ENCODE assay signal across 11 cellular contexts in the genomic region with DNA sequence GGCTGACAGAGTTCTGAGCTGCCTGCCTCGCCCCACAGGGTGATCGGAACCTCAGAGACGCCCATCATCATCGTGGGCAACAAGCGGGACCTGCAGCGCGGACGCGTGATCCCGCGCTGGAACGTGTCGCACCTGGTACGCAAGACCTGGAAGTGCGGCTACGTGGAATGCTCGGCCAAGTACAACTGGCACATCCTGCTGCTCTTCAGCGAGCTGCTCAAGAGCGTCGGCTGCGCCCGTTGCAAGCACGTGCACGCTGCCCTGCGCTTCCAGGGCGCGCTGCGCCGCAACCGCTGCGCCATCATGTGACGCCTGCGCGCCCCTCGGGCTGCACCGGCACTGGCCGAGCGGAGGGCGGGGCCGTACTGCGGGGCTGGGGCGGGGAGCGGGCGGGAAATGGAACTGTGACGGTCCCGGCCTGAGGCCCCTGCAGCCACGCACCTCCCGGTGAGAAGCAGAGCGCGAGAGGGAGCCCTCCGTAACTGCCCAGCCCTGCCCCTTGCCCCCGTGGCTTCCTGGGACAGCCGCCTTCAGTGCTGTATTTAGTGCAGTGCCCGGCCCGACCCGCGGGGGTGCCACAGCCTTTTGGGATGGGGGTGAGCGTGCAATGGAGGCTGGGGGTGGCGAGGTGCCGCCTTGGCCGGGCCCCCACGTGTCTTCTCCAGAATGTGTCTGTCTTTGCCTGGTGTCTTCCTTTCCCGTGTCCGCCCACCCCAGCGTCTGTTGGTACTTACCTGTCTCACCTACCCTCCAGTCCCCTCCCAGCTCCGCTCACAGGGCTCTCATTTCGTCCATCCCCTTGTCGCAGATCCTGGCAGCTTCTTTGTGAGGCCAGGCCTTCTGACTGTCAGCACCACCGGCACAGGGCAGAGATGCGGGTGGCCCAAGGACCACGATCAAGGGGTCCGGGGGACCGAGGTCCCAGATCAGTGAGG. TPM values are rescaled to one million over a fixed set of nuclear protein-coding genes. Genes with fewer than 3 reads are reported as not detected.
DNase-seq lines count a peak whose midpoint lies in the region; ATAC-seq lines count a peak whose summit lies in the region.
"Had no signal": no experiment of that assay in that cellular context is flagged by ENCODE, and none has a peak within 500 bp of the region (broad histone marks: within the 10 kb centered on the region; RNA-seq: fewer than 3 reads in every experiment).

No MANE protein-coding gene starts in this region.

- H3K4me1 Mint-ChIP-seq in activated CD8-positive, alpha-beta T cell treated with anti-CD3 and anti-CD28 coated beads, Interleukin-2, amount 10 ng/mL, durations not matched to agents 7 days and 5 days (ENCODE audit: low read depth): peaks cover 7% of the 10 kb centered on the region
- peaks cover 7% of the 10 kb centered on the region for H3K4me1 Mint-ChIP-seq in stimulated activated effector memory CD8-positive, alpha-beta T cell treated with anti-CD3 and anti-CD28 coated beads, Interleukin-12 subunit alpha, Interleukin-12 subunit beta, amount 100 ng/mL, for 72 hours

- peaks cover 2% of the 10 kb centered on the region for H3K4me1 ChIP-seq in iPS-15b (ENCODE audit: control insufficient read depth, insufficient read depth, low read length)

- H3K36me3 ChIP-seq in iPS-15b (ENCODE audit: control insufficient read depth, insufficient read depth, low read length): no peaks in the 10 kb centered on the region

- H3K27me3 ChIP-seq in iPS-15b (ENCODE audit: control insufficient read depth, insufficient read depth, low read length): peaks cover 49% of the 10 kb centered on the region

- no peaks in the 10 kb centered on the region for H3K36me3 Mint-ChIP-seq in activated CD8-positive, alpha-beta T cell treated with anti-CD3 and anti-CD28 coated beads, Interleukin-2, amount 10 ng/mL, durations not matched to agents 7 days and 5 days (ENCODE audit: low read depth)
- no peaks in the 10 kb centered on the region for H3K36me3 Mint-ChIP-seq in stimulated activated effector memory CD8-positive, alpha-beta T cell treated with anti-CD3 and anti-CD28 coated beads, Interleukin-12 subunit alpha, Interleukin-12 subunit beta, amount 100 ng/mL, for 72 hours

- POLR2A ChIA-PET in activated CD8-positive, alpha-beta T cell treated with anti-CD3 and anti-CD28 coated beads, Interleukin-2, amount 10 ng/mL, durations not matched to agents 7 days and 5 days (lab: Charles Lee): interaction anchor here (0.6 kb wide), 1 partner anchor 13 kb away, joined by 3 read pairs; no protein-coding TSS in a partner anchor

- CTCF ChIA-PET in activated CD8-positive, alpha-beta T cell treated with anti-CD3 and anti-CD28 coated beads, Interleukin-2, amount 10 ng/mL, durations not matched to agents 7 days and 5 days (lab: Charles Lee): interaction anchor here (1.4 to 2.2 kb wide), 3 partner anchors 23 to 128 kb away, joined by 3 to 14 read pairs (median 6); no protein-coding TSS in a partner anchor

- no peak overlapping the region for H3K9ac ChIP-seq in iPS-15b (ENCODE audit: low read depth, low read length)

- ATAC-seq in activated CD4-positive, CD25-positive, alpha-beta regulatory T cell treated with anti-CD3 and anti-CD28 coated beads, Interleukin-2, amount 50 U/mL, for 24 hours: peak; percentile 29 to 53
- peak; percentile 60 for ATAC-seq in activated CD8-positive, alpha-beta T cell treated with anti-CD3 and anti-CD28 coated beads, Interleukin-2, amount 10 ng/mL, durations not matched to agents 7 days and 5 days
- peak; percentile 45 for ATAC-seq in stimulated activated effector memory CD8-positive, alpha-beta T cell treated with anti-CD3 and anti-CD28 coated beads, Interleukin-12 subunit alpha, Interleukin-12 subunit beta, amount 100 ng/mL, for 72 hours
- ATAC-seq in GM18867 (IDR thresholded peaks at IDR 0.05; ENCODE audit: unreplicated experiment): no peak
- ATAC-seq in GM18511 (IDR thresholded peaks at IDR 0.05; ENCODE audit: unreplicated experiment): no peak

- H3K27me3 Mint-ChIP-seq in activated CD8-positive, alpha-beta T cell treated with anti-CD3 and anti-CD28 coated beads, Interleukin-2, amount 10 ng/mL, durations not matched to agents 7 days and 5 days (ENCODE audit: low read depth): peaks cover 29% of the 10 kb centered on the region

- DNase-seq in activated CD4-positive, CD25-positive, alpha-beta regulatory T cell (lab: John Stamatoyannopoulos, UW): no peak
- peak; percentile 34 for DNase-seq in activated CD8-positive, alpha-beta T cell treated with anti-CD3 and anti-CD28 coated beads, Interleukin-2, amount 10 ng/mL, durations not matched to agents 7 days and 5 days
- DNase-seq in stimulated activated effector memory CD8-positive, alpha-beta T cell treated with anti-CD3 and anti-CD28 coated beads, Interleukin-12 subunit alpha, Interleukin-12 subunit beta, amount 100 ng/mL, for 72 hours (ENCODE audit: low spot score in 2 of 2): no peak
- no peak for DNase-seq in GM19240 (ENCODE audit: insufficient read length, low spot score)
- DNase-seq: DMS79 treated with DMSO at 0.1 percent for 48 hours, OCI-M1 had no signal

- H3K4me3 ChIP-seq in iPS-15b (ENCODE audit: low read depth, low read length): peak overlapping the region; percentile 41

- H3K9me3 Mint-ChIP-seq in activated CD8-positive, alpha-beta T cell treated with anti-CD3 and anti-CD28 coated beads, Interleukin-2, amount 10 ng/mL, durations not matched to agents 7 days and 5 days (ENCODE audit: insufficient read depth): no peaks in the 10 kb centered on the region
- no peaks in the 10 kb centered on the region for H3K9me3 Mint-ChIP-seq in stimulated activated effector memory CD8-positive, alpha-beta T cell treated with anti-CD3 and anti-CD28 coated beads, Interleukin-12 subunit alpha, Interleukin-12 subunit beta, amount 100 ng/mL, for 72 hours

- no peak overlapping the region for H3K27ac Mint-ChIP-seq in activated CD8-positive, alpha-beta T cell treated with anti-CD3 and anti-CD28 coated beads, Interleukin-2, amount 10 ng/mL, durations not matched to agents 7 days and 5 days
- H3K27ac Mint-ChIP-seq in stimulated activated effector memory CD8-positive, alpha-beta T cell treated with anti-CD3 and anti-CD28 coated beads, Interleukin-12 subunit alpha, Interleukin-12 subunit beta, amount 100 ng/mL, for 72 hours: no peak overlapping the region

- H3K4me3 Mint-ChIP-seq in activated CD8-positive, alpha-beta T cell treated with anti-CD3 and anti-CD28 coated beads, Interleukin-2, amount 10 ng/mL, durations not matched to agents 7 days and 5 days: peak overlapping the region; percentile 49
- H3K4me3 Mint-ChIP-seq in stimulated activated effector memory CD8-positive, alpha-beta T cell treated with anti-CD3 and anti-CD28 coated beads, Interleukin-12 subunit alpha, Interleukin-12 subunit beta, amount 100 ng/mL, for 72 hours: peak overlapping the region; percentile 44

- H3K9me3 ChIP-seq in iPS-15b (ENCODE audit: control insufficient read depth, insufficient read depth, low read length): peaks cover 8% of the 10 kb centered on the region

RNA-seq across cellular contexts. Expression of a gene that starts 9.8 kb away (rescaled TPM):
- total RNA-seq in activated CD8-positive, alpha-beta T cell treated with anti-CD3 and anti-CD28 coated beads, Interleukin-2, amount 10 ng/mL, durations not matched to agents 7 days and 5 days: under 1 TPM in 1 of 2 experiments, not detected in 1; 0.10 TPM

RNA-seq across cellular contexts. Expression of a gene that starts 11.8 kb away (rescaled TPM):
- not detected for total RNA-seq in activated CD8-positive, alpha-beta T cell treated with anti-CD3 and anti-CD28 coated beads, Interleukin-2, amount 10 ng/mL, durations not matched to agents 7 days and 5 days

RNA-seq across cellular contexts. Expression of a gene that starts 19.4 kb away (rescaled TPM):
- total RNA-seq in activated CD8-positive, alpha-beta T cell treated with anti-CD3 and anti-CD28 coated beads, Interleukin-2, amount 10 ng/mL, durations not matched to agents 7 days and 5 days: not detected
- total RNA-seq: subcutaneous adipose tissue had no signal

RNA-seq across cellular contexts. Expression of a gene that starts 54.2 kb away (rescaled TPM):
- total RNA-seq in activated CD8-positive, alpha-beta T cell treated with anti-CD3 and anti-CD28 coated beads, Interleukin-2, amount 10 ng/mL, durations not matched to agents 7 days and 5 days: not detected

Comparison
In these comparisons a context has a peak if more than half of its experiments do, and no peak if none do; other contexts are left out.
1. ATAC-seq: peak in activated CD4-positive, CD25-positive, alpha-beta regulatory T cell treated with anti-CD3 and anti-CD28 coated beads, Interleukin-2, amount 50 U/mL, for 24 hours (2 of 2), activated CD8-positive, alpha-beta T cell treated with anti-CD3 and anti-CD28 coated beads, Interleukin-2, amount 10 ng/mL, durations not matched to agents 7 days and 5 days (single experiment) and stimulated activated effector memory CD8-positive, alpha-beta T cell treated with anti-CD3 and anti-CD28 coated beads, Interleukin-12 subunit alpha, Interleukin-12 subunit beta, amount 100 ng/mL, for 72 hours (single experiment); none in GM18867 (single experiment) and GM18511 (single experiment).